10 cellular contexts compared by ENCODE assay signal in the genomic region with DNA sequence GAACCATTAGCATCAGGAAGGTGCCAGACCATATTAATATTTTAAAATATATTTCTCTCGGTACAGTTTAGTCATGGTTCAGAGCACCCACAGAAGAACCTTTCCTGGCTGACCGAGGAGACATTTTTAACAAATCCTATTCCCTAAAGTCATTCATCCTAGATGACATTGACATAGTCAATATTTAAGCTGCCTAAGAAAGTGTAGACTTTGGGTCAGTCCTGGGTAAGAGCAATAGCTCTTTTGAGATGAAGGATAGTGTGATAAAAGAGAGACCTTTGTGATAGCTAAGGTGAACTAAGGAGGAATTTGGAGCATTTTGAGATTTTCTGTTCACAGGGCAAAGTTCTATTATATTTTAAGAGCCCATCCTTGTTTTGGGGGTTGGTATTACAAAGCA. TPM values are rescaled to one million over a fixed set of nuclear protein-coding genes. Genes with fewer than 3 reads are reported as not detected.
A peak's percentile ranks its signal among the peaks of the same experiment; 100 is the strongest.
DNase-seq lines count a peak whose midpoint lies in the region; ATAC-seq, FAIRE-seq and TF ChIP-seq lines count a peak whose summit lies in the region.
"Had no signal": no experiment of that assay in that cellular context is flagged by ENCODE, and none has a peak within 500 bp of the region (broad histone marks: within the 10 kb centered on the region; RNA-seq: fewer than 3 reads in every experiment).

No MANE protein-coding gene starts in this region.

- peaks cover 18% of the 10 kb centered on the region for H3K36me3 Mint-ChIP-seq in CD4-positive, alpha-beta T cell (ENCODE audit: low read depth)
- H3K36me3 Mint-ChIP-seq in GM23338 (ENCODE audit: low read depth), result no peaks in the 10 kb centered on the region; the same call in 2 of the 3 replicates
- H3K36me3 Mint-ChIP-seq in astrocyte (ENCODE audit: low read depth, unreplicated experiment), result peaks cover 4% of the 10 kb centered on the region
- H3K36me3 Mint-ChIP-seq in naive thymus-derived CD8-positive, alpha-beta T cell, result peaks cover 0 to 12% (median 0%) of the 10 kb centered on the region in 3 donors

- H3K4me1 ChIP-seq in GM23338 (ENCODE audit: insufficient read depth) (peaks cover 13% of the 10 kb centered on the region), astrocyte (ENCODE audit: insufficient read depth, low read length) (peaks cover 19% of the 10 kb centered on the region), SJCRH30 (no peaks in the 10 kb centered on the region)

- H3K27me3 ChIP-seq in CD4-positive, alpha-beta T cell (ENCODE audit: control insufficient read depth, insufficient read depth, low read length), result no peaks in the 10 kb centered on the region
- no peaks in the 10 kb centered on the region for H3K27me3 ChIP-seq in GM23338 (ENCODE audit: insufficient read depth)
- H3K27me3 ChIP-seq in astrocyte (ENCODE audit: insufficient read depth, low read length), result no peaks in the 10 kb centered on the region
- H3K27me3 ChIP-seq in SJCRH30, result no peaks in the 10 kb centered on the region

- H3K4me1 Mint-ChIP-seq in CD4-positive, alpha-beta T cell (ENCODE audit: low read depth), result peaks cover 86% of the 10 kb centered on the region
- peaks cover 11% of the 10 kb centered on the region for H3K4me1 Mint-ChIP-seq in GM23338
- H3K4me1 Mint-ChIP-seq in astrocyte (ENCODE audit: low read depth, unreplicated experiment), result peaks cover 39% of the 10 kb centered on the region
- H3K4me1 Mint-ChIP-seq in naive thymus-derived CD8-positive, alpha-beta T cell, result peaks cover 38 to 83% (median 81%) of the 10 kb centered on the region in 4 donors

- POLR2A ChIA-PET in CD4-positive, alpha-beta T cell (lab: Charles Lee), result interaction anchor here (0.7 to 1.4 kb wide), 7 partner anchors 13 to 144 kb away, joined by 3 to 4 read pairs (median 3); no protein-coding TSS in a partner anchor
- POLR2A ChIA-PET in naive thymus-derived CD8-positive, alpha-beta T cell (lab: Charles Lee), result interaction anchor here (0.7 to 1.3 kb wide), 6 partner anchors 36 to 146 kb away, joined by 3 to 4 read pairs (median 3); partner anchors contain the start of gene ZNF609

- H3K9me3 ChIP-seq in CD4-positive, alpha-beta T cell (ENCODE audit: control insufficient read depth, low read length), result no peaks in the 10 kb centered on the region
- H3K9me3 ChIP-seq in astrocyte (ENCODE audit: insufficient read depth, low read depth, low read length) (no peaks in the 10 kb centered on the region), SJCRH30 (replicated peaks) (no peaks in the 10 kb centered on the region)

- no peak overlapping the region for H3K9ac ChIP-seq in astrocyte (ENCODE audit: low read length)

- TF ChIP-seq CTCF in CD4-positive, alpha-beta T cell (IDR thresholded peaks at IDR 0.05), result no peak
- TF ChIP-seq CTCF in GM23338 (conservative IDR thresholded peaks at IDR 0.05; ENCODE audit: low read depth in 2 of 2) (no peak), astrocyte (IDR thresholded peaks at IDR 0.05; ENCODE audit: insufficient read depth, low read depth, low read length) (no peak)

- DNase-seq in CD4-positive, alpha-beta T cell, result no peak
- DNase-seq in GM23338 (ENCODE audit: low spot score) (no peak), astrocyte (ENCODE audit: low read depth) (no peak), SJCRH30 (no peak), NCI-H345 treated with DMSO at 0.1 percent for 48 hours (lab: John Stamatoyannopoulos, UW; ENCODE audit: unreplicated experiment) (no peak), HK-2 (ENCODE audit: unreplicated experiment) (no peak), urothelium cell line (ENCODE audit: low spot score) (no peak)
- no peak for DNase-seq in naive thymus-derived CD8-positive, alpha-beta T cell
- DNase-seq: mesendoderm had no signal

- H3K27me3 Mint-ChIP-seq in CD4-positive, alpha-beta T cell, result no peaks in the 10 kb centered on the region
- no peaks in the 10 kb centered on the region for H3K27me3 Mint-ChIP-seq in GM23338 (ENCODE audit: insufficient read depth, low read depth, poor library complexity)
- no peaks in the 10 kb centered on the region for H3K27me3 Mint-ChIP-seq in astrocyte (ENCODE audit: low read depth, unreplicated experiment)
- no peaks in the 10 kb centered on the region for H3K27me3 Mint-ChIP-seq in naive thymus-derived CD8-positive, alpha-beta T cell
- H3K27me3 Mint-ChIP-seq: activated CD4-positive, alpha-beta T cell treated with anti-CD3 and anti-CD28 coated beads, Interleukin-2, amount 10 ng/mL, durations not matched to agents 7 days and 5 days had no signal

- no peaks in the 10 kb centered on the region for H3K9me3 Mint-ChIP-seq in CD4-positive, alpha-beta T cell
- no peaks in the 10 kb centered on the region for H3K9me3 Mint-ChIP-seq in GM23338
- no peaks in the 10 kb centered on the region for H3K9me3 Mint-ChIP-seq in astrocyte (ENCODE audit: unreplicated experiment)
- H3K9me3 Mint-ChIP-seq in naive thymus-derived CD8-positive, alpha-beta T cell, result no peaks in the 10 kb centered on the region
- H3K9me3 Mint-ChIP-seq: activated CD4-positive, alpha-beta T cell treated with anti-CD3 and anti-CD28 coated beads, Interleukin-2, amount 10 ng/mL, durations not matched to agents 7 days and 5 days had no signal

- no peak for FAIRE-seq in astrocyte (lab: Jason Lieb, UNC)
- FAIRE-seq in urothelium cell line (lab: Jason Lieb, UNC), result no peak

- H3K9me2 ChIP-seq in GM23338 (ENCODE audit: insufficient read depth), result no peaks in the 10 kb centered on the region

- no peak for ATAC-seq in CD4-positive, alpha-beta T cell (ENCODE audit: poor library complexity)
- no peak for ATAC-seq in GM23338
- no peak for ATAC-seq in naive thymus-derived CD8-positive, alpha-beta T cell

- peaks cover 42% of the 10 kb centered on the region for H4K20me1 ChIP-seq in GM23338 (replicated peaks; ENCODE audit: insufficient read depth)
- peaks cover 78% of the 10 kb centered on the region for H4K20me1 ChIP-seq in astrocyte (ENCODE audit: insufficient read depth, low read length)

- CTCF ChIA-PET in CD4-positive, alpha-beta T cell (lab: Charles Lee), result interaction anchor here (1.3 to 1.6 kb wide), 2 partner anchors 23 to 125 kb away, joined by 4 read pairs; no protein-coding TSS in a partner anchor

- H2AFZ ChIP-seq in GM23338 (no peak overlapping the region), astrocyte (ENCODE audit: low read depth, low read length) (no peak overlapping the region)

- intact Hi-C loops in CD4-positive, alpha-beta T cell (cut with DNase I, micrococcal nuclease), result loop anchor here in 1 of 2 experiments (2.0 to 5.0 kb wide), 2 partner anchors 77 to 114 kb away; no protein-coding TSS in a partner anchor

- peak overlapping the region; percentile 89 for H3K27ac Mint-ChIP-seq in CD4-positive, alpha-beta T cell
- H3K27ac Mint-ChIP-seq in GM23338, result no peak overlapping the region
- peak overlapping the region; percentile 20 for H3K27ac Mint-ChIP-seq in astrocyte (ENCODE audit: unreplicated experiment)
- H3K27ac Mint-ChIP-seq in naive thymus-derived CD8-positive, alpha-beta T cell, result peak overlapping the region in 9 of 10 donors; percentile 53 to 94 (median 80)

- no peaks in the 10 kb centered on the region for H3F3A ChIP-seq in GM23338 (replicated peaks; ENCODE audit: low read depth)

- 0 out of 2 replicates have a peak, but pooled peaks cover 3% of the 10 kb centered on the region for H3K36me3 ChIP-seq in GM23338 (ENCODE audit: insufficient read depth)
- H3K36me3 ChIP-seq in astrocyte (ENCODE audit: insufficient read depth, low read length), result peaks cover 3% of the 10 kb centered on the region
- peaks cover 14% of the 10 kb centered on the region for H3K36me3 ChIP-seq in SJCRH30

- H3K4me3 ChIP-seq in GM23338 (no peak overlapping the region), astrocyte (ENCODE audit: insufficient read depth, low read depth, low read length) (no peak overlapping the region), SJCRH30 (no peak overlapping the region)

- peaks cover 100% of the 10 kb centered on the region for H3K79me2 ChIP-seq in GM23338 (replicated peaks; ENCODE audit: insufficient read depth)
- H3K79me2 ChIP-seq in astrocyte (ENCODE audit: insufficient read depth, low read length), result peaks cover 66% of the 10 kb centered on the region

- peak overlapping the region; percentile 34 for H3K4me3 Mint-ChIP-seq in CD4-positive, alpha-beta T cell
- H3K4me3 Mint-ChIP-seq in GM23338 (no peak overlapping the region), astrocyte (ENCODE audit: unreplicated experiment) (peak overlapping the region; percentile 34)
- H3K4me3 Mint-ChIP-seq in naive thymus-derived CD8-positive, alpha-beta T cell, result peak overlapping the region in 9 of 10 donors; percentile 8 to 82 (median 60)
- H3K4me3 Mint-ChIP-seq: activated CD4-positive, alpha-beta T cell treated with anti-CD3 and anti-CD28 coated beads, Interleukin-2, amount 10 ng/mL, durations not matched to agents 7 days and 5 days had no signal

- H3K4me2 ChIP-seq in GM23338, result no peak overlapping the region
- H3K4me2 ChIP-seq in astrocyte (ENCODE audit: low read length), result no peak overlapping the region

- H3K27ac ChIP-seq in CD4-positive, alpha-beta T cell (ENCODE audit: low read depth, low read length), result no peak overlapping the region
- H3K27ac ChIP-seq in GM23338 (ENCODE audit: low read depth) (0 out of 2 replicates have a peak overlapping the region, but pooled peaks have one; percentile 21), astrocyte (ENCODE audit: low read depth, low read length) (no peak overlapping the region), SJCRH30 (no peak overlapping the region)

TF ChIP-seq in GM23338, 12 proteins besides CTCF, POLR2A, EP300 and RAD21 (continues in another document):
- TF ChIP-seq, protein P1, sequence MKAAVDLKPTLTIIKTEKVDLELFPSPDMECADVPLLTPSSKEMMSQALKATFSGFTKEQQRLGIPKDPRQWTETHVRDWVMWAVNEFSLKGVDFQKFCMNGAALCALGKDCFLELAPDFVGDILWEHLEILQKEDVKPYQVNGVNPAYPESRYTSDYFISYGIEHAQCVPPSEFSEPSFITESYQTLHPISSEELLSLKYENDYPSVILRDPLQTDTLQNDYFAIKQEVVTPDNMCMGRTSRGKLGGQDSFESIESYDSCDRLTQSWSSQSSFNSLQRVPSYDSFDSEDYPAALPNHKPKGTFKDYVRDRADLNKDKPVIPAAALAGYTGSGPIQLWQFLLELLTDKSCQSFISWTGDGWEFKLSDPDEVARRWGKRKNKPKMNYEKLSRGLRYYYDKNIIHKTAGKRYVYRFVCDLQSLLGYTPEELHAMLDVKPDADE (IDR thresholded peaks at IDR 0.05), result no peak
- TF ChIP-seq EZH2phosphoT487 (IDR thresholded peaks at IDR 0.05; ENCODE audit: unreplicated experiment), result no peak
- no peak for TF ChIP-seq CREB1 (CRISPR knock-in tag; IDR thresholded peaks at IDR 0.05; ENCODE audit: low read depth)
- TF ChIP-seq POLR2AphosphoS5 (IDR thresholded peaks at IDR 0.05; ENCODE audit: low read depth), result no peak
- no peak for TF ChIP-seq ZNF331 (CRISPR knock-in tag; IDR thresholded peaks at IDR 0.05; ENCODE audit: low read depth)

RNA-seq across cellular contexts. Expression of gene ZNF609, which starts 47.5 kb away (rescaled TPM):
- 10 to 100 TPM; 62.4 to 65.3 TPM for total RNA-seq in CD4-positive, alpha-beta T cell
- 34.2 and 40.2 TPM in 2 replicates for total RNA-seq in GM23338 (2014; rRNA removed; shearing (Covaris generic))
- polyA plus RNA-seq in GM23338 (2016; fragmentation: Nextera tagmentation; extraction: Ambion mirVana), result 26.4 and 29.6 TPM in 2 replicates
- 38.5 and 40.8 TPM in 2 replicates for total RNA-seq in astrocyte
- total RNA-seq in naive thymus-derived CD8-positive, alpha-beta T cell, result 10 to 100 TPM; 66.1 to 68.2 TPM
- polyA plus RNA-seq in naive thymus-derived CD8-positive, alpha-beta T cell, result 10 to 100 TPM; 10.2 to 23.7 (median 13.5) TPM
- total RNA-seq in SJCRH30 (2014; rRNA removed; shearing (Covaris generic)), result 27.4 and 28.6 TPM in 2 replicates
